Comparison of ENCODE assay signal across 17 cellular contexts in genomic region chr7:157006829-157007469, GRCh38. TPM values are rescaled to one million over a fixed set of nuclear protein-coding genes. Genes with fewer than 3 reads are reported as not detected.
DNase-seq lines count a peak whose midpoint lies in the region; ATAC-seq, FAIRE-seq and TF ChIP-seq lines count a peak whose summit lies in the region.
"Had no signal": no experiment of that assay in that cellular context is flagged by ENCODE, and none has a peak within 500 bp of the region (broad histone marks: within the 10 kb centered on the region; RNA-seq: fewer than 3 reads in every experiment).

No MANE protein-coding gene starts in this region.

- DNase-seq in activated CD8-positive, alpha-beta memory T cell treated with anti-CD3 and anti-CD28 coated beads, Interleukin-2, amount 50 U/mL, for 48 hours, result peak; percentile 48
- DNase-seq in activated CD8-positive, alpha-beta memory T cell treated with anti-CD3 and anti-CD28 coated beads, Interleukin-2, amount 50 U/mL, for 4 hours, result no peak
- no peak for DNase-seq in activated T-helper 1 cell treated with anti-CD3 and anti-CD28 coated beads, Interleukin-12 subunit alpha, Interleukin-12 subunit beta, Interleukin-2, Interleukin-4 antibody, amounts not matched to agents 30 ng/mL and 10 ng/mL and 1 ng/mL, durations not matched to agents 14 hours and 24 hours and 36 hours (ENCODE audit: low spot score)
- DNase-seq in epidermal melanocyte (ENCODE audit: insufficient read length, low spot score) (peak; percentile 15), type B pancreatic cell (ENCODE audit: extremely low spot score, unreplicated experiment) (no peak), Right ventricle myocardium superior (no peak), HTR-8/SVneo (ENCODE audit: insufficient read length, low spot score) (no peak)
- DNase-seq: 8988T, C1 segment of cervical spinal cord, GOT3, MV-4-11, NCI-H1417 treated with DMSO at 0.1 percent for 48 hours, NCI-H2029 treated with DMSO at 0.1 percent for 48 hours, NCI-H524 had no signal

- ATAC-seq in HG03571 (IDR thresholded peaks at IDR 0.05; ENCODE audit: unreplicated experiment), result no peak
- ATAC-seq in Right ventricle myocardium superior (ENCODE audit: poor library complexity), result no peak
- ATAC-seq: GM12878 had no signal

- intact Hi-C loops in activated T-helper 1 cell treated with anti-CD3 and anti-CD28 coated beads, Interleukin-12 subunit alpha, Interleukin-12 subunit beta, Interleukin-2, Interleukin-4 antibody, amounts not matched to agents 30 ng/mL and 10 ng/mL and 1 ng/mL, durations not matched to agents 14 hours and 24 hours and 36 hours (cut with micrococcal nuclease), result loop anchor here (1.0 to 5.0 kb wide), 2 partner anchors 1535 to 1632 kb away; no protein-coding TSS in a partner anchor
- intact Hi-C loops in Right ventricle myocardium superior (cut with DNase I), result no loop called here

- FAIRE-seq in HTR-8/SVneo (lab: Jason Lieb, UNC), result no peak
- FAIRE-seq: GM12878 had no signal

- TF ChIP-seq CTCF in type B pancreatic cell (conservative IDR thresholded peaks at IDR 0.05), result no peak

- H3K36me3 Mint-ChIP-seq in activated T-helper 1 cell treated with anti-CD3 and anti-CD28 coated beads, Interleukin-12 subunit alpha, Interleukin-12 subunit beta, Interleukin-2, Interleukin-4 antibody, amounts not matched to agents 30 ng/mL and 10 ng/mL and 1 ng/mL, durations not matched to agents 14 hours and 24 hours and 36 hours (ENCODE audit: low read depth), result no peaks in the 10 kb centered on the region
- peaks cover 1% of the 10 kb centered on the region for H3K36me3 Mint-ChIP-seq in type B pancreatic cell

- peaks cover 65% of the 10 kb centered on the region for H3K27me3 Mint-ChIP-seq in activated T-helper 1 cell treated with anti-CD3 and anti-CD28 coated beads, Interleukin-12 subunit alpha, Interleukin-12 subunit beta, Interleukin-2, Interleukin-4 antibody, amounts not matched to agents 30 ng/mL and 10 ng/mL and 1 ng/mL, durations not matched to agents 14 hours and 24 hours and 36 hours (ENCODE audit: insufficient read depth)
- H3K27me3 Mint-ChIP-seq in type B pancreatic cell, result peaks cover 77% of the 10 kb centered on the region

- H3K9me3 Mint-ChIP-seq in activated T-helper 1 cell treated with anti-CD3 and anti-CD28 coated beads, Interleukin-12 subunit alpha, Interleukin-12 subunit beta, Interleukin-2, Interleukin-4 antibody, amounts not matched to agents 30 ng/mL and 10 ng/mL and 1 ng/mL, durations not matched to agents 14 hours and 24 hours and 36 hours, result no peaks in the 10 kb centered on the region
- no peaks in the 10 kb centered on the region for H3K9me3 Mint-ChIP-seq in type B pancreatic cell

- peak overlapping the region; percentile 13 for H3K27ac Mint-ChIP-seq in activated T-helper 1 cell treated with anti-CD3 and anti-CD28 coated beads, Interleukin-12 subunit alpha, Interleukin-12 subunit beta, Interleukin-2, Interleukin-4 antibody, amounts not matched to agents 30 ng/mL and 10 ng/mL and 1 ng/mL, durations not matched to agents 14 hours and 24 hours and 36 hours
- H3K27ac Mint-ChIP-seq in type B pancreatic cell, result no peak overlapping the region

- peaks cover 3% of the 10 kb centered on the region for H3K4me1 Mint-ChIP-seq in activated T-helper 1 cell treated with anti-CD3 and anti-CD28 coated beads, Interleukin-12 subunit alpha, Interleukin-12 subunit beta, Interleukin-2, Interleukin-4 antibody, amounts not matched to agents 30 ng/mL and 10 ng/mL and 1 ng/mL, durations not matched to agents 14 hours and 24 hours and 36 hours (ENCODE audit: low read depth)
- peaks cover 13% of the 10 kb centered on the region for H3K4me1 Mint-ChIP-seq in type B pancreatic cell (ENCODE audit: unreplicated experiment)

- H3K4me3 Mint-ChIP-seq in activated T-helper 1 cell treated with anti-CD3 and anti-CD28 coated beads, Interleukin-12 subunit alpha, Interleukin-12 subunit beta, Interleukin-2, Interleukin-4 antibody, amounts not matched to agents 30 ng/mL and 10 ng/mL and 1 ng/mL, durations not matched to agents 14 hours and 24 hours and 36 hours, result no peak overlapping the region
- peak overlapping the region; percentile 85 for H3K4me3 Mint-ChIP-seq in type B pancreatic cell

RNA-seq across cellular contexts. Expression of gene MNX1, which starts 3.5 kb away (rescaled TPM):
- total RNA-seq in activated T-helper 1 cell treated with anti-CD3 and anti-CD28 coated beads, Interleukin-12 subunit alpha, Interleukin-12 subunit beta, Interleukin-2, Interleukin-4 antibody, amounts not matched to agents 30 ng/mL and 10 ng/mL and 1 ng/mL, durations not matched to agents 14 hours and 24 hours and 36 hours, result not detected in 2 replicates
- total RNA-seq in type B pancreatic cell (ENCODE audit: low replicate concordance) (14.9 and 27.0 TPM in 2 replicates), Right ventricle myocardium superior (not detected)
- total RNA-seq: SJSA1 had no signal

RNA-seq across cellular contexts. Expression of gene NOM1, which starts 57.4 kb away (rescaled TPM):
- 46.4 and 50.9 TPM in 2 replicates for total RNA-seq in activated T-helper 1 cell treated with anti-CD3 and anti-CD28 coated beads, Interleukin-12 subunit alpha, Interleukin-12 subunit beta, Interleukin-2, Interleukin-4 antibody, amounts not matched to agents 30 ng/mL and 10 ng/mL and 1 ng/mL, durations not matched to agents 14 hours and 24 hours and 36 hours
- 22.3 and 26.9 TPM in 2 replicates for total RNA-seq in type B pancreatic cell (ENCODE audit: low replicate concordance)
- 9.7 TPM for total RNA-seq in Right ventricle myocardium superior

Comparison
In these comparisons a context has a peak if more than half of its experiments do, and no peak if none do; other contexts are left out.
1. DNase-seq: peak in activated CD8-positive, alpha-beta memory T cell treated with anti-CD3 and anti-CD28 coated beads, Interleukin-2, amount 50 U/mL, for 48 hours (single experiment) and epidermal melanocyte (single experiment); none in activated CD8-positive, alpha-beta memory T cell treated with anti-CD3 and anti-CD28 coated beads, Interleukin-2, amount 50 U/mL, for 4 hours (single experiment), activated T-helper 1 cell treated with anti-CD3 and anti-CD28 coated beads, Interleukin-12 subunit alpha, Interleukin-12 subunit beta, Interleukin-2, Interleukin-4 antibody, amounts not matched to agents 30 ng/mL and 10 ng/mL and 1 ng/mL, durations not matched to agents 14 hours and 24 hours and 36 hours (single experiment), type B pancreatic cell (single experiment), Right ventricle myocardium superior (single experiment) and HTR-8/SVneo (single experiment).
2. RNA of gene MNX1, which starts 3.5 kb away (total RNA-seq): 14.9 to 27.0 TPM in type B pancreatic cell; not detected in activated T-helper 1 cell treated with anti-CD3 and anti-CD28 coated beads, Interleukin-12 subunit alpha, Interleukin-12 subunit beta, Interleukin-2, Interleukin-4 antibody, amounts not matched to agents 30 ng/mL and 10 ng/mL and 1 ng/mL, durations not matched to agents 14 hours and 24 hours and 36 hours and not detected in Right ventricle myocardium superior (single experiment); every median in the first group is over 10 times any median in the second.